In the genomic region with DNA sequence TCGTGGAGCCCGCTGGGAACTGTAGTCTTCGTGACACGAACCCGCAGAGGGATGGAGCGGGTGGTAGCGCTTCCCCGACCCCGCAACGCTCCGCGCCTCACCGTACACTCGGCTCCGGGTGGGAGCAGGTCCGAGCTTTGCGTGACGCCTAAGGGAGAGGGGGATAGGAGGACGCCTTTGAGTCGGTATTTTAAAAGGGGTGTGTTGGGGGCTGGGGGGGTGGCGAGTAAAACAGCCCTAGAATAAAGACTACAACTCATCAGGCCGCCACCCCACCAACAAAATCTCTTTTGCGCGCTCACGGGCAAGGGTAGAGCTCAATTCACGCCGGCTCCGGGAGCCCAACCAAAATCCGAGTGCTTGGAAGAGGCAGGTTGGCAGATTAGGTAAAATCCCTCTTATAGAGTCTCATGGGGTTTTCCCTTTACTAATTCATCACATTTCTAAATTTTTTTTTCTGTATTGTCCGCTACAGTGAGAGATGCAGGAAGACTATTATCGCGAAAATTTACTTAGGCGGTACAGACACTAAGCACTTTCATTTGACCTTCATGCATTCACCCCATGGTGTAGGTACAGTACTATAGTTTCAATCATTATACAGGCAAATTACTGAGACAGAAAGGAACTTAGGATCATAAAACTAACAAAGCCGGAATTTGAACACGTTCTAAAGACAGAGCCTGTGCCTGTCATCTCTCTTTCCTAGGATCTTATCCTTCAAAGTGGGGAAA, we compare ENCODE assay signal across 8 cellular contexts. TPM values are rescaled to one million over a fixed set of nuclear protein-coding genes. Genes with fewer than 3 reads are reported as not detected.
DNase-seq lines count a peak whose midpoint lies in the region; ATAC-seq and TF ChIP-seq lines count a peak whose summit lies in the region.

No MANE protein-coding gene starts in this region.

- TF ChIP-seq CTCF in cardiac fibroblast (IDR thresholded peaks at IDR 0.05; ENCODE audit: low read depth, low read length) (no peak), lung (IDR thresholded peaks at IDR 0.05; ENCODE audit: control extremely low read depth, extremely low read depth) (no peak)

- ATAC-seq in GM19397 (IDR thresholded peaks at IDR 0.05; ENCODE audit: unreplicated experiment) (peak; percentile 4), HG03442 (IDR thresholded peaks at IDR 0.05; ENCODE audit: unreplicated experiment) (peak; percentile 5), lung (ENCODE audit: insufficient read depth, low FRiP score) (peak; percentile 1)

- peak; percentile 36 for DNase-seq in SK-MEL-5 (ENCODE audit: low read depth, low spot score)
- peak; percentile 41 to 50 for DNase-seq in cardiac fibroblast (ENCODE audit: low read depth in 2 of 2)
- no peak for DNase-seq in lung (ENCODE audit: low spot score)
- DNase-seq in CD1c-positive myeloid dendritic cell (ENCODE audit: extremely low spot score), result no peak

- peak overlapping the region; percentile 94 for H3K27ac Mint-ChIP-seq in stimulated activated naive CD8-positive, alpha-beta T cell treated with anti-CD3 and anti-CD28 coated beads, Interleukin-15, Interleukin-2, amounts not matched to agents 100 ng/mL and 50 ng/mL, for 24 hours

- peak overlapping the region; percentile 65 to 79 (median 76) for H3K4me3 ChIP-seq in BLaER1 treated with 17β-estradiol and CSF1 and Interleukin-3, amounts not matched to agents 10 nM and 100 nM
- peak overlapping the region; percentile 87 to 93 for H3K4me3 ChIP-seq in cardiac fibroblast (replicated peaks in 1 of 2; ENCODE audit: low read depth in 2 of 2, low read length in 2 of 2)
- H3K4me3 ChIP-seq in lung, result peak overlapping the region; percentile 75

- in situ Hi-C loops in SK-MEL-5 (cut with HindIII; ENCODE audit: low pct_unique_long_range_greater_than_20kb, low sequenced_read_pairs), result no loop called here

- H3K4me3 Mint-ChIP-seq in stimulated activated naive CD8-positive, alpha-beta T cell treated with anti-CD3 and anti-CD28 coated beads, Interleukin-15, Interleukin-2, amounts not matched to agents 100 ng/mL and 50 ng/mL, for 24 hours, result peak overlapping the region; percentile 96

- peaks cover 0 to 30% (median 7%) of the 10 kb centered on the region in 10 experiments; a peak in 10 of 20 replicates for H3K4me1 ChIP-seq in BLaER1 treated with 17β-estradiol and CSF1 and Interleukin-3, amounts not matched to agents 10 nM and 100 nM
- H3K4me1 ChIP-seq in lung (ENCODE audit: control insufficient read depth in 2 of 2, insufficient read depth in 2 of 2, low read length in 2 of 2), result peaks cover 2 to 12% of the 10 kb centered on the region in 2 donors

- 1 to 2% methylated on average over 35 of the region's 35 CpGs for WGBS in lung, 2 donors

- H4K20me1 ChIP-seq in BLaER1 treated with 17β-estradiol and CSF1 and Interleukin-3, amounts not matched to agents 10 nM and 100 nM, result 0 out of 22 replicates have a peak, but pooled peaks cover 0 to 2% (median 0%) of the 10 kb centered on the region in 11 experiments

- H3K4me2 ChIP-seq in BLaER1 treated with 17β-estradiol and CSF1 and Interleukin-3, amounts not matched to agents 10 nM and 100 nM, result peak overlapping the region; percentile 64 to 81 (median 76)

- H3K27ac ChIP-seq in BLaER1 treated with 17β-estradiol and CSF1 and Interleukin-3, amounts not matched to agents 10 nM and 100 nM, result peak overlapping the region; percentile 79 to 90 (median 84)
- peak overlapping the region; percentile 93 to 96 for H3K27ac ChIP-seq in lung (ENCODE audit: low read depth in 1 of 2, low read length in 1 of 2)

- H3K27me3 ChIP-seq in BLaER1 treated with 17β-estradiol and CSF1 and Interleukin-3, amounts not matched to agents 10 nM and 100 nM, result no peaks in the 10 kb centered on the region
- no peaks in the 10 kb centered on the region for H3K27me3 ChIP-seq in lung (ENCODE audit: control insufficient read depth, insufficient read depth)

- peak overlapping the region; percentile 83 to 88 (median 85) for H3K9ac ChIP-seq in BLaER1 treated with 17β-estradiol and CSF1 and Interleukin-3, amounts not matched to agents 10 nM and 100 nM

- no peaks in the 10 kb centered on the region for H3K27me3 Mint-ChIP-seq in stimulated activated naive CD8-positive, alpha-beta T cell treated with anti-CD3 and anti-CD28 coated beads, Interleukin-15, Interleukin-2, amounts not matched to agents 100 ng/mL and 50 ng/mL, for 24 hours

- peaks cover 5% of the 10 kb centered on the region for H3K9me3 Mint-ChIP-seq in stimulated activated naive CD8-positive, alpha-beta T cell treated with anti-CD3 and anti-CD28 coated beads, Interleukin-15, Interleukin-2, amounts not matched to agents 100 ng/mL and 50 ng/mL, for 24 hours

- H3K4me1 Mint-ChIP-seq in stimulated activated naive CD8-positive, alpha-beta T cell treated with anti-CD3 and anti-CD28 coated beads, Interleukin-15, Interleukin-2, amounts not matched to agents 100 ng/mL and 50 ng/mL, for 24 hours (ENCODE audit: low read depth), result peaks cover 42% of the 10 kb centered on the region

- peaks cover 0 to 14% (median 6%) of the 10 kb centered on the region in 11 experiments; a peak in 8 of 22 replicates for H3K36me3 ChIP-seq in BLaER1 treated with 17β-estradiol and CSF1 and Interleukin-3, amounts not matched to agents 10 nM and 100 nM
- no peaks in the 10 kb centered on the region for H3K36me3 ChIP-seq in lung (ENCODE audit: control insufficient read depth in 2 of 2, insufficient read depth in 2 of 2, low read length in 2 of 2)

- peaks cover 18% of the 10 kb centered on the region for H3K36me3 Mint-ChIP-seq in stimulated activated naive CD8-positive, alpha-beta T cell treated with anti-CD3 and anti-CD28 coated beads, Interleukin-15, Interleukin-2, amounts not matched to agents 100 ng/mL and 50 ng/mL, for 24 hours (ENCODE audit: low read depth)

- H3K9me3 ChIP-seq in BLaER1 treated with 17β-estradiol and CSF1 and Interleukin-3, amounts not matched to agents 10 nM and 100 nM (replicated peaks in 1 of 11), result peaks cover 0 to 27% (median 18%) of the 10 kb centered on the region in 11 experiments; a peak in 18 of 22 replicates
- no peaks in the 10 kb centered on the region for H3K9me3 ChIP-seq in lung (ENCODE audit: control insufficient read depth in 2 of 2, insufficient read depth in 1 of 2, low read length in 1 of 2)

RNA-seq across cellular contexts. Expression of a gene that starts 0.7 kb away (rescaled TPM):
- total RNA-seq in SK-MEL-5 (2014; rRNA removed; shearing (Covaris generic)), result 80.6 and 87.1 TPM in 2 replicates
- polyA plus RNA-seq in SK-MEL-5 (2015; cell fraction: cytosol; rRNA removed), result 26.9 and 45.1 TPM in 2 replicates
- 99.2 and 138 TPM in 2 replicates for polyA plus RNA-seq in SK-MEL-5 (2015; cell fraction: nucleus; rRNA removed)
- 100 to 1,000 TPM in 1 of 2 donors, 10 to 100 TPM in 1; 68.6 to 171 TPM for total RNA-seq in lung
- 100 to 1,000 TPM in 1 of 2 donors, 10 to 100 TPM in 1; 45.9 to 114 TPM for polyA plus RNA-seq in lung

RNA-seq across cellular contexts. Expression of a gene that starts 48.3 kb away (rescaled TPM):
- 67.5 and 68.1 TPM in 2 replicates for total RNA-seq in SK-MEL-5 (2014; rRNA removed; shearing (Covaris generic))
- polyA plus RNA-seq in SK-MEL-5 (2015; cell fraction: cytosol; rRNA removed), result 60.5 and 77.0 TPM in 2 replicates
- polyA plus RNA-seq in SK-MEL-5 (2015; cell fraction: nucleus; rRNA removed), result 47.0 and 54.4 TPM in 2 replicates
- 10 to 100 TPM; 72.6 to 84.5 TPM for total RNA-seq in lung
- polyA plus RNA-seq in lung, result 10 to 100 TPM; 35.4 to 55.1 TPM

Comparison
In these comparisons a context has a peak if more than half of its experiments do, and no peak if none do; other contexts are left out.
1. DNase-seq: peak in SK-MEL-5 (single experiment) and cardiac fibroblast (2 of 2); none in lung (single experiment) and CD1c-positive myeloid dendritic cell (single experiment).
2. Peak in every context shown above with its lines, with median percentiles within 50 percentile points of each other: H3K4me3 ChIP-seq and ATAC-seq.